ENCODE assay signal across 9 cellular contexts in the genomic region with DNA sequence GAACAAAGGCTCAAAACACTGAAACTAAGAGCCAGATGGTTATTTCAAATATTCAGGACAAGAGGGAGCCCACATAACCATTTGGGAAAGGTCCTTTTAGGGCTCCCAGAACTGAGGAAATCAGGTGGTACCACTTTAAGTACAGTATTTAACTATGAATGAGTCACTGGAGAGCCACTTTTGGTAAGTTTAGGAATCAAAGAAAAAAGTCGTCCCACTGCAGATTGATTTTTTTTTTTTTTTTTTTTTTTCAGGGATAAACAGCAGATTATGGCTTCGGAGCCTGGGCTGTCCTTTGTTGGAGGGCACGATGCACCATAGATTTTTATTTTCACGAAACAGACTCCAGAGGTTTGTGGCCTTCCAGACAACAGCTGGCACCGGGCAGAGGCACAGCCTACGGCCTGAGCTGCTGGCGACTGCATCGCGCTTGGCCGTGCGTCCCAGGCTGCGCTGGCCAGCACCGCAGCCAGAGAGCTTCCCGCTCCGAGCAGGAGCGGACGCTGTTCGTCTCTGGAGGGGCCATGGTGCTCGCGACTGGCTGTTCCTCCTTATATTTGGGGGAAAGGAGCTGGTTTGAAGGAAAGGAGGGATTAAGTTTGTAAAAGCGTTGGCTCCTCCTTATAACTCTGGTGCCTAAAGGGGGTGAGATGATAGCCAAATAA.
A peak's percentile ranks its signal among the peaks of the same experiment; 100 is the strongest.
DNase-seq lines count a peak whose midpoint lies in the region; ATAC-seq and TF ChIP-seq lines count a peak whose summit lies in the region.
"Had no signal": no experiment of that assay in that cellular context is flagged by ENCODE, and none has a peak within 500 bp of the region (broad histone marks: within the 10 kb centered on the region; RNA-seq: fewer than 3 reads in every experiment).

No MANE protein-coding gene starts in this region.

- no peak for ATAC-seq in HG03520 (IDR thresholded peaks at IDR 0.05; ENCODE audit: unreplicated experiment)
- ATAC-seq in GM18502 (IDR thresholded peaks at IDR 0.05; ENCODE audit: poor library complexity, unreplicated experiment) = no peak

- no peaks in the 10 kb centered on the region for H3K9me3 ChIP-seq in muscle layer of duodenum (ENCODE audit: control insufficient read depth in 1 of 2, low read length in 2 of 2)

- peak overlapping the region; percentile 56 for H3K4me3 ChIP-seq in epithelial cell of proximal tubule (ENCODE audit: low read depth, low read length)
- peak overlapping the region; percentile 68 to 92 for H3K4me3 ChIP-seq in muscle layer of duodenum (ENCODE audit: low read depth in 1 of 2, low read length in 2 of 2)

- H3K27me3 ChIP-seq in muscle layer of duodenum (ENCODE audit: low read depth, low read length) = peaks cover 6% of the 10 kb centered on the region

- H3K27ac ChIP-seq in muscle layer of duodenum (ENCODE audit: low read length) = no peak overlapping the region

- DNase-seq in NCI-H524 (lab: John Stamatoyannopoulos, UW) = peak; percentile 75 to 78
- no peak for DNase-seq in NCI-H524 treated with DMSO at 0.1 percent for 48 hours (lab: John Stamatoyannopoulos, UW)
- DNase-seq in OCI-M1 (lab: John Stamatoyannopoulos, UW) = peak; percentile 9
- no peak for DNase-seq in epithelial cell of proximal tubule (ENCODE audit: low read depth)
- no peak for DNase-seq in activated T-cell treated with anti-CD3 and anti-CD28 coated beads, Interleukin-2, amount 50 U/mL, for 48 hours
- DNase-seq: DND-41 had no signal

- no peaks in the 10 kb centered on the region for H3K36me3 ChIP-seq in muscle layer of duodenum (ENCODE audit: control insufficient read depth in 1 of 2, insufficient read depth in 2 of 2, low read length in 2 of 2)

- TF ChIP-seq CTCF in epithelial cell of proximal tubule (conservative IDR thresholded peaks at IDR 0.05; ENCODE audit: low read depth, low read length) = no peak

- H3K4me1 ChIP-seq in muscle layer of duodenum (ENCODE audit: control insufficient read depth in 1 of 2, insufficient read depth in 2 of 2, low read length in 2 of 2) = peaks cover 4 to 8% of the 10 kb centered on the region in 2 donors

Comparison
In these comparisons a context has a peak if more than half of its experiments do, and no peak if none do; other contexts are left out.
1. DNase-seq: peak in NCI-H524 (2 of 2) and OCI-M1 (single experiment); none in NCI-H524 treated with DMSO at 0.1 percent for 48 hours (single experiment), epithelial cell of proximal tubule (single experiment) and activated T-cell treated with anti-CD3 and anti-CD28 coated beads, Interleukin-2, amount 50 U/mL, for 48 hours (0 of 2).